Comparison of ENCODE assay signal across 8 cellular contexts in genomic region chr7:72879079-72879736, GRCh38. TPM values are rescaled to one million over a fixed set of nuclear protein-coding genes. Genes with fewer than 3 reads are reported as not detected.
DNase-seq lines count a peak whose midpoint lies in the region; ATAC-seq, FAIRE-seq and TF ChIP-seq lines count a peak whose summit lies in the region.
"Not testable (repeated sequence)": the region's sequence is repeated elsewhere in the genome, so short reads cannot be mapped to it uniquely, and the experiment has no call there.

No MANE protein-coding gene starts in this region.

- FAIRE-seq in H54 (lab: Jason Lieb, UNC): peak; percentile 78

- H3K27me3 Mint-ChIP-seq in natural killer cell treated with Interleukin-12 subunit alpha and Interleukin-12 subunit beta and Interleukin-15 and Interleukin-18, amount 100 ng/mL, for 72 hours; stimulated activated naive B cell treated with anti-CD40 and anti-IgM and Interleukin-4, amounts not matched to agents 10 μg/mL and 1 μg/mL and 100 μg/mL, for 72 hours: not testable (repeated sequence)

- peak overlapping the region; percentile 80 for H3K4me3 ChIP-seq in fibroblast of the aortic adventitia (ENCODE audit: low read depth, low read length)

- H3K36me3 Mint-ChIP-seq in natural killer cell treated with Interleukin-12 subunit alpha and Interleukin-12 subunit beta and Interleukin-15 and Interleukin-18, amount 100 ng/mL, for 72 hours: not testable (repeated sequence)
- H3K36me3 Mint-ChIP-seq in stimulated activated naive B cell treated with anti-CD40 and anti-IgM and Interleukin-4, amounts not matched to agents 10 μg/mL and 1 μg/mL and 100 μg/mL, for 72 hours: peaks cover 5 to 10% of the 10 kb centered on the region in 2 donors

- DNase-seq in ELR (ENCODE audit: low read depth): peak; percentile 81
- DNase-seq in H54 (ENCODE audit: insufficient read length, low spot score): peak; percentile 46
- DNase-seq in LHCN-M2 (ENCODE audit: low read depth): peak; percentile 96
- DNase-seq in activated effector memory CD4-positive, alpha-beta T cell treated with Interleukin-2 at 50 U/mL for 16 hours: peak; percentile 68
- peak; percentile 85 for DNase-seq in fibroblast of the aortic adventitia (ENCODE audit: low read depth)
- peak; percentile 87 for DNase-seq in natural killer cell treated with Interleukin-12 subunit alpha and Interleukin-12 subunit beta and Interleukin-15 and Interleukin-18, amount 100 ng/mL, for 72 hours (ENCODE audit: low spot score)
- DNase-seq in stimulated activated naive B cell treated with anti-CD40 and anti-IgM and Interleukin-4, amounts not matched to agents 10 μg/mL and 1 μg/mL and 100 μg/mL, for 72 hours: peak; percentile 81

- TF ChIP-seq CTCF in fibroblast of the aortic adventitia (IDR thresholded peaks at IDR 0.05; ENCODE audit: insufficient read depth, low read length): peak; percentile 15

- TF ChIP-seq POLR2A in H54 (IDR thresholded peaks at IDR 0.05; ENCODE audit: low read depth, low read length) (peak; percentile 82), Raji (IDR thresholded peaks at IDR 0.05; ENCODE audit: insufficient read depth, low read depth, low read length) (peak; percentile 77)

- H3K4me1 Mint-ChIP-seq in natural killer cell treated with Interleukin-12 subunit alpha and Interleukin-12 subunit beta and Interleukin-15 and Interleukin-18, amount 100 ng/mL, for 72 hours (ENCODE audit: low read depth in 2 of 2); stimulated activated naive B cell treated with anti-CD40 and anti-IgM and Interleukin-4, amounts not matched to agents 10 μg/mL and 1 μg/mL and 100 μg/mL, for 72 hours: not testable (repeated sequence)

- ATAC-seq in natural killer cell treated with Interleukin-12 subunit alpha and Interleukin-12 subunit beta and Interleukin-15 and Interleukin-18, amount 100 ng/mL, for 72 hours: peak; percentile 100
- peak; percentile 98 to 100 for ATAC-seq in stimulated activated naive B cell treated with anti-CD40 and anti-IgM and Interleukin-4, amounts not matched to agents 10 μg/mL and 1 μg/mL and 100 μg/mL, for 72 hours (replicated peaks)

- H3K9me3 Mint-ChIP-seq in natural killer cell treated with Interleukin-12 subunit alpha and Interleukin-12 subunit beta and Interleukin-15 and Interleukin-18, amount 100 ng/mL, for 72 hours; stimulated activated naive B cell treated with anti-CD40 and anti-IgM and Interleukin-4, amounts not matched to agents 10 μg/mL and 1 μg/mL and 100 μg/mL, for 72 hours: not testable (repeated sequence)

- peak overlapping the region; percentile 97 for H3K4me3 Mint-ChIP-seq in natural killer cell treated with Interleukin-12 subunit alpha and Interleukin-12 subunit beta and Interleukin-15 and Interleukin-18, amount 100 ng/mL, for 72 hours
- peak overlapping the region; percentile 96 to 98 for H3K4me3 Mint-ChIP-seq in stimulated activated naive B cell treated with anti-CD40 and anti-IgM and Interleukin-4, amounts not matched to agents 10 μg/mL and 1 μg/mL and 100 μg/mL, for 72 hours

- peak overlapping the region; percentile 84 to 94 for H3K27ac Mint-ChIP-seq in natural killer cell treated with Interleukin-12 subunit alpha and Interleukin-12 subunit beta and Interleukin-15 and Interleukin-18, amount 100 ng/mL, for 72 hours
- H3K27ac Mint-ChIP-seq in stimulated activated naive B cell treated with anti-CD40 and anti-IgM and Interleukin-4, amounts not matched to agents 10 μg/mL and 1 μg/mL and 100 μg/mL, for 72 hours: peak overlapping the region; percentile 82

RNA-seq across cellular contexts. Expression of gene POM121, which starts 45.7 kb away (rescaled TPM):
- 12.1 and 13.4 TPM in 2 replicates for total RNA-seq in LHCN-M2 (2014; rRNA removed)
- polyA plus RNA-seq in LHCN-M2 (2012): 27.8 TPM
- total RNA-seq in fibroblast of the aortic adventitia (ENCODE audit: low replicate concordance): 6.3 and 12.2 TPM in 2 replicates
- total RNA-seq in natural killer cell treated with Interleukin-12 subunit alpha and Interleukin-12 subunit beta and Interleukin-15 and Interleukin-18, amount 100 ng/mL, for 72 hours: 100 to 1,000 TPM in 1 of 2 donors, 10 to 100 TPM in 1; 67.4 to 114 TPM

RNA-seq across cellular contexts. Expression of gene TYW1B, which starts 51.2 kb away (rescaled TPM):
- total RNA-seq in LHCN-M2 (2014; rRNA removed) (1.2 and 1.5 TPM in 2 replicates), fibroblast of the aortic adventitia (ENCODE audit: low replicate concordance) (0.99 and 1.9 TPM in 2 replicates)
- polyA plus RNA-seq in LHCN-M2 (2012): 0.43 TPM
- 10 to 100 TPM in 1 of 2 donors, 1 to 10 TPM in 1; 7.5 to 12.4 TPM for total RNA-seq in natural killer cell treated with Interleukin-12 subunit alpha and Interleukin-12 subunit beta and Interleukin-15 and Interleukin-18, amount 100 ng/mL, for 72 hours

Comparison
In these comparisons a context has a peak if more than half of its experiments do, and no peak if none do; other contexts are left out.
1. Peak in every context shown above with its lines: DNase-seq, ATAC-seq and H3K4me3 ChIP-seq.
2. DNase-seq: peak in every context shown above with its lines; median percentile 96 in LHCN-M2; 87 in natural killer cell treated with Interleukin-12 subunit alpha and Interleukin-12 subunit beta and Interleukin-15 and Interleukin-18, amount 100 ng/mL, for 72 hours; 85 in fibroblast of the aortic adventitia; 81 in ELR; 81 in stimulated activated naive B cell treated with anti-CD40 and anti-IgM and Interleukin-4, amounts not matched to agents 10 μg/mL and 1 μg/mL and 100 μg/mL, for 72 hours; 68 in activated effector memory CD4-positive, alpha-beta T cell treated with Interleukin-2 at 50 U/mL for 16 hours; 46 in H54.